2 cellular contexts compared by ENCODE assay signal in genomic region chr9:36793277-36793676, GRCh38.
TF ChIP-seq lines count a peak whose summit lies in the region.

No MANE protein-coding gene starts in this region.

TF ChIP-seq in SK-N-SH, 30 proteins besides CTCF, POLR2A, EP300 and RAD21 (continued from another document):
- TF ChIP-seq REST (IDR thresholded peaks at IDR 0.05; ENCODE audit: low read depth, low read length) = no peak
- no peak for TF ChIP-seq SMC3 (IDR thresholded peaks at IDR 0.05; ENCODE audit: low read depth, low read length)
- no peak for TF ChIP-seq ZBTB33 (IDR thresholded peaks at IDR 0.05; ENCODE audit: borderline replicate concordance, low read depth)
- TF ChIP-seq NRF1 (IDR thresholded peaks at IDR 0.05; ENCODE audit: low read depth, low read length) = no peak
- no peak for TF ChIP-seq NFIC (IDR thresholded peaks at IDR 0.05; ENCODE audit: borderline replicate concordance)
- TF ChIP-seq SIN3A (IDR thresholded peaks at IDR 0.05; ENCODE audit: borderline replicate concordance, low read depth, low read length) = no peak
- no peak for TF ChIP-seq RXRA (IDR thresholded peaks at IDR 0.05; ENCODE audit: borderline replicate concordance, low read depth)
- no peak for TF ChIP-seq RCOR1 (IDR thresholded peaks at IDR 0.05; ENCODE audit: low read length)
- TF ChIP-seq TEAD4 (IDR thresholded peaks at IDR 0.05; ENCODE audit: borderline replicate concordance, insufficient read depth) = no peak
- no peak for TF ChIP-seq FOXM1 (IDR thresholded peaks at IDR 0.05; ENCODE audit: low read depth)
- no peak for TF ChIP-seq USF2 (IDR thresholded peaks at IDR 0.05; ENCODE audit: borderline replicate concordance, low read depth, low read length)
- TF ChIP-seq FOSL2 (IDR thresholded peaks at IDR 0.05; ENCODE audit: borderline replicate concordance, low read depth) = no peak
- no peak for TF ChIP-seq MEF2A (IDR thresholded peaks at IDR 0.05; ENCODE audit: borderline replicate concordance, low read depth)
- TF ChIP-seq MAX (IDR thresholded peaks at IDR 0.05; ENCODE audit: low read depth) = no peak
- no peak for TF ChIP-seq YY1 (IDR thresholded peaks at IDR 0.05; ENCODE audit: low read depth)
- no peak for TF ChIP-seq ELF1 (IDR thresholded peaks at IDR 0.05)

TF ChIP-seq in SK-N-SH treated with all-trans-retinoic acid at 6 μM for 48 hours, 23 proteins besides CTCF, POLR2A, EP300 and RAD21 (continued from another document):
- TF ChIP-seq ZFP30 (CRISPR knock-in tag; IDR thresholded peaks at IDR 0.05) (no peak), TOX (CRISPR knock-in tag; IDR thresholded peaks at IDR 0.05; ENCODE audit: borderline replicate concordance) (no peak), ZC3H10 (CRISPR knock-in tag; IDR thresholded peaks at IDR 0.05) (no peak)
TF ChIP-seq in SK-N-SH treated with all-trans-retinoic acid at 6 μM for 48 hours: peak in this region for 0.
